1 cellular context compared by ENCODE assay signal in the genomic region with DNA sequence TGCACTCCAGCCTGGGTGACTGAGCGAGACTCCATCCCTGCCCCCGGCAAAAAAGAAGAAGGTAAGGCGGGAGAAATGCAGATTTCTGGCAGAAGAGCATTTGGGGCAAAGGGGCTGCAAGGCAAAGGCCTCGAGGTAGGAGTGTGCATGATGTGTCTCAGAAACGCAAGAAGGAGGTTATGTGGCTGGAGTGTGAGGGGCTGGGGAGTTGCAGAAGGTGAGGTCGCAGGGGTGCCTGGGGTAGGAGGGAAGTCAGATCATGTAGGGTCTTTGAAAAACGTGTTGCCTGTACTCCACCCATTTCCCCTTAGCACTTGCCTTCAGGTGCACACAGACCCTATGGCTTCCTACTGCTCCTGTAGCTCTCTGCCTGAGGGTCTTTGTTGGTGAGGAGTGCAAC.
TF ChIP-seq lines count a peak whose summit lies in the region.

No MANE protein-coding gene starts in this region.

TF ChIP-seq in GM23338, 12 proteins besides CTCF, POLR2A, EP300 and RAD21 (continued from another document):
- TF ChIP-seq, protein P1, sequence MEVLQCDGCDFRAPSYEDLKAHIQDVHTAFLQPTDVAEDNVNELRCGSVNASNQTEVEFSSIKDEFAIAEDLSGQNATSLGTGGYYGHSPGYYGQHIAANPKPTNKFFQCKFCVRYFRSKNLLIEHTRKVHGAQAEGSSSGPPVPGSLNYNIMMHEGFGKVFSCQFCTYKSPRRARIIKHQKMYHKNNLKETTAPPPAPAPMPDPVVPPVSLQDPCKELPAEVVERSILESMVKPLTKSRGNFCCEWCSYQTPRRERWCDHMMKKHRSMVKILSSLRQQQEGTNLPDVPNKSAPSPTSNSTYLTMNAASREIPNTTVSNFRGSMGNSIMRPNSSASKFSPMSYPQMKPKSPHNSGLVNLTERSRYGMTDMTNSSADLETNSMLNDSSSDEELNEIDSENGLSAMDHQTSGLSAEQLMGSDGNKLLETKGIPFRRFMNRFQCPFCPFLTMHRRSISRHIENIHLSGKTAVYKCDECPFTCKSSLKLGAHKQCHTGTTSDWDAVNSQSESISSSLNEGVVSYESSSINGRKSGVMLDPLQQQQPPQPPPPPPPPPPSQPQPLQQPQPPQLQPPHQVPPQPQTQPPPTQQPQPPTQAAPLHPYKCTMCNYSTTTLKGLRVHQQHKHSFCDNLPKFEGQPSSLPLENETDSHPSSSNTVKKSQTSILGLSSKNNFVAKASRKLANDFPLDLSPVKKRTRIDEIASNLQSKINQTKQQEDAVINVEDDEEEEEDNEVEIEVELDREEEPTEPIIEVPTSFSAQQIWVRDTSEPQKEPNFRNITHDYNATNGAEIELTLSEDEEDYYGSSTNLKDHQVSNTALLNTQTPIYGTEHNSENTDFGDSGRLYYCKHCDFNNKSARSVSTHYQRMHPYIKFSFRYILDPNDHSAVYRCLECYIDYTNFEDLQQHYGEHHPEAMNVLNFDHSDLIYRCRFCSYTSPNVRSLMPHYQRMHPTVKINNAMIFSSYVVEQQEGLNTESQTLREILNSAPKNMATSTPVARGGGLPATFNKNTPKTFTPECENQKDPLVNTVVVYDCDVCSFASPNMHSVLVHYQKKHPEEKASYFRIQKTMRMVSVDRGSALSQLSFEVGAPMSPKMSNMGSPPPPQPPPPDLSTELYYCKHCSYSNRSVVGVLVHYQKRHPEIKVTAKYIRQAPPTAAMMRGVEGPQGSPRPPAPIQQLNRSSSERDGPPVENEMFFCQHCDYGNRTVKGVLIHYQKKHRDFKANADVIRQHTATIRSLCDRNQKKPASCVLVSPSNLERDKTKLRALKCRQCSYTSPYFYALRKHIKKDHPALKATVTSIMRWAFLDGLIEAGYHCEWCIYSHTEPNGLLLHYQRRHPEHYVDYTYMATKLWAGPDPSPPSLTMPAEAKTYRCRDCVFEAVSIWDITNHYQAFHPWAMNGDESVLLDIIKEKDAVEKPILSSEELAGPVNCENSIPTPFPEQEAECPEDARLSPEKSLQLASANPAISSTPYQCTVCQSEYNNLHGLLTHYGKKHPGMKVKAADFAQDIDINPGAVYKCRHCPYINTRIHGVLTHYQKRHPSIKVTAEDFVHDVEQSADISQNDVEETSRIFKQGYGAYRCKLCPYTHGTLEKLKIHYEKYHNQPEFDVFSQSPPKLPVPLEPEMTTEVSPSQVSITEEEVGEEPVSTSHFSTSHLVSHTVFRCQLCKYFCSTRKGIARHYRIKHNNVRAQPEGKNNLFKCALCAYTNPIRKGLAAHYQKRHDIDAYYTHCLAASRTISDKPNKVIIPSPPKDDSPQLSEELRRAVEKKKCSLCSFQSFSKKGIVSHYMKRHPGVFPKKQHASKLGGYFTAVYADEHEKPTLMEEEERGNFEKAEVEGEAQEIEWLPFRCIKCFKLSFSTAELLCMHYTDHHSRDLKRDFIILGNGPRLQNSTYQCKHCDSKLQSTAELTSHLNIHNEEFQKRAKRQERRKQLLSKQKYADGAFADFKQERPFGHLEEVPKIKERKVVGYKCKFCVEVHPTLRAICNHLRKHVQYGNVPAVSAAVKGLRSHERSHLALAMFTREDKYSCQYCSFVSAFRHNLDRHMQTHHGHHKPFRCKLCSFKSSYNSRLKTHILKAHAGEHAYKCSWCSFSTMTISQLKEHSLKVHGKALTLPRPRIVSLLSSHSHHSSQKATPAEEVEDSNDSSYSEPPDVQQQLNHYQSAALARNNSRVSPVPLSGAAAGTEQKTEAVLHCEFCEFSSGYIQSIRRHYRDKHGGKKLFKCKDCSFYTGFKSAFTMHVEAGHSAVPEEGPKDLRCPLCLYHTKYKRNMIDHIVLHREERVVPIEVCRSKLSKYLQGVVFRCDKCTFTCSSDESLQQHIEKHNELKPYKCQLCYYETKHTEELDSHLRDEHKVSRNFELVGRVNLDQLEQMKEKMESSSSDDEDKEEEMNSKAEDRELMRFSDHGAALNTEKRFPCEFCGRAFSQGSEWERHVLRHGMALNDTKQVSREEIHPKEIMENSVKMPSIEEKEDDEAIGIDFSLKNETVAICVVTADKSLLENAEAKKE (CRISPR knock-in tag; IDR thresholded peaks at IDR 0.05): no peak
- no peak for TF ChIP-seq NANOG (IDR thresholded peaks at IDR 0.05; ENCODE audit: borderline replicate concordance)
- no peak for TF ChIP-seq CREB1 (CRISPR knock-in tag; IDR thresholded peaks at IDR 0.05; ENCODE audit: low read depth)
- TF ChIP-seq STAT1 (IDR thresholded peaks at IDR 0.05; ENCODE audit: unreplicated experiment): no peak
